In genomic region chr17:43832168-43832975, GRCh38 we compare ENCODE assay signal across 8 cellular contexts. TPM values are rescaled to one million over a fixed set of nuclear protein-coding genes. Genes with fewer than 3 reads are reported as not detected.
DNase-seq lines count a peak whose midpoint lies in the region; ATAC-seq, FAIRE-seq and TF ChIP-seq lines count a peak whose summit lies in the region.

No MANE protein-coding gene starts in this region.

- H3K36me3 ChIP-seq in Loucy (ENCODE audit: insufficient read depth, low read length), result no peaks in the 10 kb centered on the region
- no peaks in the 10 kb centered on the region for H3K36me3 ChIP-seq in ovary

- whole genome bisulfite sequencing in ovary, 3 donors, result 10 to 32% (median 11%) methylated on average over 15 to 49 of the region's 51 CpGs

- DNase-seq in DMS53 treated with DMSO at 0.1 percent for 48 hours (lab: John Stamatoyannopoulos, UW; ENCODE audit: unreplicated experiment) (peak; percentile 37), glutamatergic neuron (peak; percentile 57), ovary (peak; percentile 32 to 69 (median 51)), GM19239 (ENCODE audit: insufficient read length, low spot score) (no peak)

- H3K4me1 Mint-ChIP-seq in activated T-helper 17 cell treated with anti-CD3 and anti-CD28 coated beads, Interleukin-2, amount 50 U/mL, for 72 hours, result peaks cover 14% of the 10 kb centered on the region
- peaks cover 7% of the 10 kb centered on the region for H3K4me1 Mint-ChIP-seq in glutamatergic neuron (ENCODE audit: low read depth, unreplicated experiment)

- H3K27ac Mint-ChIP-seq in activated T-helper 17 cell treated with anti-CD3 and anti-CD28 coated beads, Interleukin-2, amount 50 U/mL, for 72 hours, result no peak overlapping the region
- peak overlapping the region; percentile 22 for H3K27ac Mint-ChIP-seq in glutamatergic neuron (ENCODE audit: unreplicated experiment)

- H3K9me3 ChIP-seq in Loucy (ENCODE audit: insufficient read depth, low read depth, low read length), result no peaks in the 10 kb centered on the region
- H3K9me3 ChIP-seq in ovary, result no peaks in the 10 kb centered on the region

- H2AFZ ChIP-seq in Loucy (ENCODE audit: low read length), result peak overlapping the region; percentile 68

- no peak for FAIRE-seq in GM19239 (lab: Jason Lieb, UNC)

- no peaks in the 10 kb centered on the region for H3K9me2 ChIP-seq in Loucy (replicated peaks; ENCODE audit: low read depth, low read length)

- no peak for TF ChIP-seq EP300 in ovary (IDR thresholded peaks at IDR 0.05)

- H3K79me2 ChIP-seq in Loucy (ENCODE audit: insufficient read depth, low read length), result no peaks in the 10 kb centered on the region

- TF ChIP-seq POLR2A in ovary (IDR thresholded peaks at IDR 0.05), result no peak

- no peak for TF ChIP-seq CTCF in Loucy (conservative IDR thresholded peaks at IDR 0.05; ENCODE audit: low read length)
- TF ChIP-seq CTCF in glutamatergic neuron (IDR thresholded peaks at IDR 0.05; ENCODE audit: partially characterized antibody, unreplicated experiment), result no peak
- no peak for TF ChIP-seq CTCF in ovary (IDR thresholded peaks at IDR 0.05)

- H3F3A ChIP-seq in Loucy (ENCODE audit: low read depth), result no peaks in the 10 kb centered on the region

- H3K27ac ChIP-seq in ovary, result no peak overlapping the region

- H3K4me3 ChIP-seq in Loucy (ENCODE audit: low read length, poor library complexity, severe bottlenecking) (peak overlapping the region; percentile 45), ovary (peak overlapping the region; percentile 63)

- H3K9ac ChIP-seq in Loucy (ENCODE audit: low read depth, low read length, poor library complexity, severe bottlenecking), result no peak overlapping the region

- H4K20me1 ChIP-seq in Loucy (ENCODE audit: insufficient read depth, low read length, poor library complexity, severe bottlenecking), result no peaks in the 10 kb centered on the region

- peak; percentile 25 for ATAC-seq in activated T-helper 17 cell treated with anti-CD3 and anti-CD28 coated beads, Interleukin-2, amount 50 U/mL, for 72 hours (replicated peaks)
- ATAC-seq in GM21825 (IDR thresholded peaks at IDR 0.05; ENCODE audit: unreplicated experiment) (no peak), GM19328 (IDR thresholded peaks at IDR 0.05; ENCODE audit: unreplicated experiment) (no peak)

- peak overlapping the region; percentile 62 for H3K4me2 ChIP-seq in Loucy (ENCODE audit: low read depth, low read length, poor library complexity, severe bottlenecking)

- H3K27me3 Mint-ChIP-seq in activated T-helper 17 cell treated with anti-CD3 and anti-CD28 coated beads, Interleukin-2, amount 50 U/mL, for 72 hours, result peaks cover 19% of the 10 kb centered on the region
- H3K27me3 Mint-ChIP-seq in glutamatergic neuron (ENCODE audit: unreplicated experiment), result peaks cover 8% of the 10 kb centered on the region

- intact Hi-C loops in ovary (cut with DNase I), result no loop called here

- H3K9me3 Mint-ChIP-seq in activated T-helper 17 cell treated with anti-CD3 and anti-CD28 coated beads, Interleukin-2, amount 50 U/mL, for 72 hours, result no peaks in the 10 kb centered on the region
- peaks cover 11% of the 10 kb centered on the region for H3K9me3 Mint-ChIP-seq in glutamatergic neuron (ENCODE audit: unreplicated experiment)

- H3K27me3 ChIP-seq in Loucy (ENCODE audit: insufficient read depth, low read length, poor library complexity, severe bottlenecking) (peaks cover 34% of the 10 kb centered on the region), ovary (no peaks in the 10 kb centered on the region)

- no peaks in the 10 kb centered on the region for H3K36me3 Mint-ChIP-seq in activated T-helper 17 cell treated with anti-CD3 and anti-CD28 coated beads, Interleukin-2, amount 50 U/mL, for 72 hours (ENCODE audit: low read depth)
- peaks cover 9% of the 10 kb centered on the region for H3K36me3 Mint-ChIP-seq in glutamatergic neuron (ENCODE audit: unreplicated experiment)

- H3K4me1 ChIP-seq in Loucy (ENCODE audit: insufficient read depth, low read length, poor library complexity, severe bottlenecking) (no peaks in the 10 kb centered on the region), ovary (ENCODE audit: insufficient read depth) (peaks cover 7% of the 10 kb centered on the region)

- H3K4me3 Mint-ChIP-seq in activated T-helper 17 cell treated with anti-CD3 and anti-CD28 coated beads, Interleukin-2, amount 50 U/mL, for 72 hours, result peak overlapping the region; percentile 62
- H3K4me3 Mint-ChIP-seq in glutamatergic neuron (ENCODE audit: unreplicated experiment), result peak overlapping the region; percentile 88

RNA-seq across cellular contexts. Expression of gene MPP3, which starts 0.6 kb away (rescaled TPM):
- under 1 TPM; 0.43 to 0.58 TPM for total RNA-seq in activated T-helper 17 cell treated with anti-CD3 and anti-CD28 coated beads, Interleukin-2, amount 50 U/mL, for 72 hours
- 22.9 TPM for total RNA-seq in glutamatergic neuron (ENCODE audit: unreplicated experiment)
- 10 to 100 TPM in 1 of 7 donors, 1 to 10 TPM in 6; 2.7 to 17.2 (median 4.4) TPM for total RNA-seq in ovary
- polyA plus RNA-seq in ovary, result 1 to 10 TPM; 2.7 to 2.9 TPM

RNA-seq across cellular contexts. Expression of gene CD300LG, which starts 14.6 kb away (rescaled TPM):
- total RNA-seq in activated T-helper 17 cell treated with anti-CD3 and anti-CD28 coated beads, Interleukin-2, amount 50 U/mL, for 72 hours, result not detected
- not detected for total RNA-seq in glutamatergic neuron (ENCODE audit: unreplicated experiment)
- 1 to 10 TPM in 5 of 7 donors, under 1 TPM in 2; 0.13 to 6.8 (median 1.2) TPM for total RNA-seq in ovary
- 1 to 10 TPM; 3.4 to 5.6 TPM for polyA plus RNA-seq in ovary

RNA-seq across cellular contexts. Expression of gene CFAP97D1, which starts 52.1 kb away (rescaled TPM):
- total RNA-seq in activated T-helper 17 cell treated with anti-CD3 and anti-CD28 coated beads, Interleukin-2, amount 50 U/mL, for 72 hours, result not detected
- not detected for total RNA-seq in glutamatergic neuron (ENCODE audit: unreplicated experiment)
- total RNA-seq in ovary, result under 1 TPM in 1 of 7 donors, not detected in 6; 0.15 TPM
- polyA plus RNA-seq in ovary, result not detected

RNA-seq across cellular contexts. Expression of gene DUSP3, which starts 53.6 kb away (rescaled TPM):
- total RNA-seq in activated T-helper 17 cell treated with anti-CD3 and anti-CD28 coated beads, Interleukin-2, amount 50 U/mL, for 72 hours, result 10 to 100 TPM; 10.5 to 21.5 TPM
- 54.6 TPM for total RNA-seq in glutamatergic neuron (ENCODE audit: unreplicated experiment)
- 10 to 100 TPM; 14.2 to 38.7 (median 33.0) TPM for total RNA-seq in ovary
- polyA plus RNA-seq in ovary, result 10 to 100 TPM; 13.4 to 60.4 TPM
